In the genomic region with DNA sequence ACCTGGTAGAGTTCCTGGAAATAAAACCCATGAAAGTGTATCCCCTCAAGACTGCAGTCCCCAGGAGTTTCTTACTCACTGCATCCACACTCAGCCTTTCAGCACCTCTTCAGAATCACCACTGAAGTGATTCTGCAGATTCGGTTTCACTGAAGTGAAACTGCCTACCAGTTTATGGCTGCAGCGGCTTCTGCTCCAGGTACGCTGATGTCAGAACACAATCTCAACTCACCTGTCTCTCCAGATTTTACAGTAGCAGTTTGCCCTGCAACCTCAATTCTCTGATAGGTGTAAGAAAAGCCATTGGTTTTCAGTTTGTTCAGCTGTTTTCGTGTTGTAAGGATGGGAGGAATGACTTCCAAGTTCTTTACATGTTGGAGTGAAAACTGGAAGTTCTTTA, we compare ENCODE assay signal across 1 cellular context.
TF ChIP-seq lines count a peak whose summit lies in the region.

No MANE protein-coding gene starts in this region.

TF ChIP-seq in GM23338, 12 proteins besides CTCF, POLR2A, EP300 and RAD21 (continued from another document):
- TF ChIP-seq, protein P1, sequence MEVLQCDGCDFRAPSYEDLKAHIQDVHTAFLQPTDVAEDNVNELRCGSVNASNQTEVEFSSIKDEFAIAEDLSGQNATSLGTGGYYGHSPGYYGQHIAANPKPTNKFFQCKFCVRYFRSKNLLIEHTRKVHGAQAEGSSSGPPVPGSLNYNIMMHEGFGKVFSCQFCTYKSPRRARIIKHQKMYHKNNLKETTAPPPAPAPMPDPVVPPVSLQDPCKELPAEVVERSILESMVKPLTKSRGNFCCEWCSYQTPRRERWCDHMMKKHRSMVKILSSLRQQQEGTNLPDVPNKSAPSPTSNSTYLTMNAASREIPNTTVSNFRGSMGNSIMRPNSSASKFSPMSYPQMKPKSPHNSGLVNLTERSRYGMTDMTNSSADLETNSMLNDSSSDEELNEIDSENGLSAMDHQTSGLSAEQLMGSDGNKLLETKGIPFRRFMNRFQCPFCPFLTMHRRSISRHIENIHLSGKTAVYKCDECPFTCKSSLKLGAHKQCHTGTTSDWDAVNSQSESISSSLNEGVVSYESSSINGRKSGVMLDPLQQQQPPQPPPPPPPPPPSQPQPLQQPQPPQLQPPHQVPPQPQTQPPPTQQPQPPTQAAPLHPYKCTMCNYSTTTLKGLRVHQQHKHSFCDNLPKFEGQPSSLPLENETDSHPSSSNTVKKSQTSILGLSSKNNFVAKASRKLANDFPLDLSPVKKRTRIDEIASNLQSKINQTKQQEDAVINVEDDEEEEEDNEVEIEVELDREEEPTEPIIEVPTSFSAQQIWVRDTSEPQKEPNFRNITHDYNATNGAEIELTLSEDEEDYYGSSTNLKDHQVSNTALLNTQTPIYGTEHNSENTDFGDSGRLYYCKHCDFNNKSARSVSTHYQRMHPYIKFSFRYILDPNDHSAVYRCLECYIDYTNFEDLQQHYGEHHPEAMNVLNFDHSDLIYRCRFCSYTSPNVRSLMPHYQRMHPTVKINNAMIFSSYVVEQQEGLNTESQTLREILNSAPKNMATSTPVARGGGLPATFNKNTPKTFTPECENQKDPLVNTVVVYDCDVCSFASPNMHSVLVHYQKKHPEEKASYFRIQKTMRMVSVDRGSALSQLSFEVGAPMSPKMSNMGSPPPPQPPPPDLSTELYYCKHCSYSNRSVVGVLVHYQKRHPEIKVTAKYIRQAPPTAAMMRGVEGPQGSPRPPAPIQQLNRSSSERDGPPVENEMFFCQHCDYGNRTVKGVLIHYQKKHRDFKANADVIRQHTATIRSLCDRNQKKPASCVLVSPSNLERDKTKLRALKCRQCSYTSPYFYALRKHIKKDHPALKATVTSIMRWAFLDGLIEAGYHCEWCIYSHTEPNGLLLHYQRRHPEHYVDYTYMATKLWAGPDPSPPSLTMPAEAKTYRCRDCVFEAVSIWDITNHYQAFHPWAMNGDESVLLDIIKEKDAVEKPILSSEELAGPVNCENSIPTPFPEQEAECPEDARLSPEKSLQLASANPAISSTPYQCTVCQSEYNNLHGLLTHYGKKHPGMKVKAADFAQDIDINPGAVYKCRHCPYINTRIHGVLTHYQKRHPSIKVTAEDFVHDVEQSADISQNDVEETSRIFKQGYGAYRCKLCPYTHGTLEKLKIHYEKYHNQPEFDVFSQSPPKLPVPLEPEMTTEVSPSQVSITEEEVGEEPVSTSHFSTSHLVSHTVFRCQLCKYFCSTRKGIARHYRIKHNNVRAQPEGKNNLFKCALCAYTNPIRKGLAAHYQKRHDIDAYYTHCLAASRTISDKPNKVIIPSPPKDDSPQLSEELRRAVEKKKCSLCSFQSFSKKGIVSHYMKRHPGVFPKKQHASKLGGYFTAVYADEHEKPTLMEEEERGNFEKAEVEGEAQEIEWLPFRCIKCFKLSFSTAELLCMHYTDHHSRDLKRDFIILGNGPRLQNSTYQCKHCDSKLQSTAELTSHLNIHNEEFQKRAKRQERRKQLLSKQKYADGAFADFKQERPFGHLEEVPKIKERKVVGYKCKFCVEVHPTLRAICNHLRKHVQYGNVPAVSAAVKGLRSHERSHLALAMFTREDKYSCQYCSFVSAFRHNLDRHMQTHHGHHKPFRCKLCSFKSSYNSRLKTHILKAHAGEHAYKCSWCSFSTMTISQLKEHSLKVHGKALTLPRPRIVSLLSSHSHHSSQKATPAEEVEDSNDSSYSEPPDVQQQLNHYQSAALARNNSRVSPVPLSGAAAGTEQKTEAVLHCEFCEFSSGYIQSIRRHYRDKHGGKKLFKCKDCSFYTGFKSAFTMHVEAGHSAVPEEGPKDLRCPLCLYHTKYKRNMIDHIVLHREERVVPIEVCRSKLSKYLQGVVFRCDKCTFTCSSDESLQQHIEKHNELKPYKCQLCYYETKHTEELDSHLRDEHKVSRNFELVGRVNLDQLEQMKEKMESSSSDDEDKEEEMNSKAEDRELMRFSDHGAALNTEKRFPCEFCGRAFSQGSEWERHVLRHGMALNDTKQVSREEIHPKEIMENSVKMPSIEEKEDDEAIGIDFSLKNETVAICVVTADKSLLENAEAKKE (CRISPR knock-in tag; IDR thresholded peaks at IDR 0.05): no peak
